In genomic region chr5:38633505-38633904, GRCh38 we compare ENCODE assay signal across 8 cellular contexts.
"Had no signal": no experiment of that assay in that cellular context is flagged by ENCODE, and none has a peak within 500 bp of the region (broad histone marks: within the 10 kb centered on the region; RNA-seq: fewer than 3 reads in every experiment).

No MANE protein-coding gene starts in this region.

- FAIRE-seq: G401.6, GM12878, GM12891, GM12892, GM18507, GM19239 had no signal

- ATAC-seq: GM12878 had no signal

- DNase-seq: GDM1, GF-D8 had no signal

- H3K4me3 ChIP-seq: GM12878 had no signal
